In genomic region chr14:65745396-65746190, GRCh38 we compare ENCODE assay signal across 16 cellular contexts.
"Had no signal": no experiment of that assay in that cellular context is flagged by ENCODE, and none has a peak within 500 bp of the region (broad histone marks: within the 10 kb centered on the region; RNA-seq: fewer than 3 reads in every experiment).

No MANE protein-coding gene starts in this region.

- H3K4me1 ChIP-seq: uterus had no signal

- H3K4me2 ChIP-seq: smooth muscle cell had no signal

- H3K27ac ChIP-seq: uterus, VCaP had no signal

- H3K27me3 ChIP-seq: uterus had no signal

- H3K9me3 ChIP-seq: mucosa of descending colon, uterus had no signal

- ATAC-seq: activated CD8-positive, alpha-beta T cell treated with anti-CD3 and anti-CD28 coated beads for 36 hours; mucosa of descending colon; naive thymus-derived CD8-positive, alpha-beta T cell; right cardiac atrium had no signal

- H3K4me3 ChIP-seq: mucosa of descending colon, smooth muscle cell, uterus had no signal

- DNase-seq: activated CD4-positive, alpha-beta T cell treated with anti-CD3 and anti-CD28 coated beads for 4 hours; activated CD8-positive, alpha-beta memory T cell treated with anti-CD3 and anti-CD28 coated beads, Interleukin-2, amount 50 U/mL, for 4 hours; activated CD8-positive, alpha-beta T cell treated with anti-CD3 and anti-CD28 coated beads for 36 hours; activated naive CD4-positive, alpha-beta T cell; amniotic stem cell; foreskin melanocyte; head of caudate nucleus; mammary epithelial cell; mucosa of descending colon; naive thymus-derived CD8-positive, alpha-beta T cell; posterior cingulate gyrus; right cardiac atrium; T1000; uterus had no signal

- H3K36me3 ChIP-seq: uterus had no signal
